6 cellular contexts compared by ENCODE assay signal in genomic region chr16:89281829-89282228, GRCh38.
"Had no signal": no experiment of that assay in that cellular context is flagged by ENCODE, and none has a peak within 500 bp of the region (broad histone marks: within the 10 kb centered on the region; RNA-seq: fewer than 3 reads in every experiment).

No MANE protein-coding gene starts in this region.

- H3K27ac ChIP-seq: HL-60 had no signal

- DNase-seq: H9, HCEC 1CT, IMR-90, KBM-7 had no signal

- H3K4me3 ChIP-seq: GM23338 had no signal

- H2AFZ ChIP-seq: GM23338 had no signal

- H3K4me2 ChIP-seq: GM23338 had no signal

- ATAC-seq: GM23338 had no signal
